Comparison of ENCODE assay signal across 11 cellular contexts in genomic region chr19:2309734-2310362, GRCh38. TPM values are rescaled to one million over a fixed set of nuclear protein-coding genes. Genes with fewer than 3 reads are reported as not detected.
DNase-seq lines count a peak whose midpoint lies in the region; ATAC-seq and TF ChIP-seq lines count a peak whose summit lies in the region.
"Had no signal": no experiment of that assay in that cellular context is flagged by ENCODE, and none has a peak within 500 bp of the region (broad histone marks: within the 10 kb centered on the region; RNA-seq: fewer than 3 reads in every experiment).

No MANE protein-coding gene starts in this region.

- H3K4me1 ChIP-seq in NT2/D1 (ENCODE audit: insufficient read depth, insufficient read length) (peaks cover 22% of the 10 kb centered on the region), tibial artery (peaks cover 0 to 12% (median 8%) of the 10 kb centered on the region in 4 donors)
- H3K4me1 ChIP-seq: lower lobe of right lung had no signal

- H3K4me3 Mint-ChIP-seq in activated CD8-positive, alpha-beta memory T cell treated with anti-CD3 and anti-CD28 coated beads, Interleukin-2, amount 10 ng/mL, durations not matched to agents 7 days and 5 days = no peak overlapping the region

- peaks cover under 1% of the 10 kb centered on the region for H3K36me3 Mint-ChIP-seq in activated CD8-positive, alpha-beta memory T cell treated with anti-CD3 and anti-CD28 coated beads, Interleukin-2, amount 10 ng/mL, durations not matched to agents 7 days and 5 days

- peak overlapping the region; percentile 16 for H3K9ac ChIP-seq in NT2/D1 (ENCODE audit: insufficient read length, low read depth)

- H3K27me3 ChIP-seq in NT2/D1 (ENCODE audit: insufficient read depth, insufficient read length) (peaks cover 18% of the 10 kb centered on the region), tibial artery (peaks cover 0 to 88% of the 10 kb centered on the region in 2 donors)

- CTCF ChIA-PET in activated CD8-positive, alpha-beta memory T cell treated with anti-CD3 and anti-CD28 coated beads, Interleukin-2, amount 10 ng/mL, durations not matched to agents 7 days and 5 days (lab: Charles Lee) = interaction anchor here (0.7 kb wide), 2 partner anchors 16 to 57 kb away, joined by 3 read pairs; no protein-coding TSS in a partner anchor

- H3K27ac ChIP-seq in tibial artery = no peak overlapping the region
- H3K27ac ChIP-seq: esophagus muscularis mucosa, lower lobe of right lung had no signal

- H3K9me3 ChIP-seq in NT2/D1 (ENCODE audit: insufficient read depth, low read length) (peaks cover 9% of the 10 kb centered on the region), tibial artery (peaks cover 0 to 5% (median 5%) of the 10 kb centered on the region in 3 donors)
- H3K9me3 ChIP-seq: lower lobe of right lung had no signal

- peaks cover 1% of the 10 kb centered on the region for H3K9me3 Mint-ChIP-seq in activated CD8-positive, alpha-beta memory T cell treated with anti-CD3 and anti-CD28 coated beads, Interleukin-2, amount 10 ng/mL, durations not matched to agents 7 days and 5 days (ENCODE audit: low read depth)

- TF ChIP-seq CTCF in AG10803 (conservative IDR thresholded peaks at IDR 0.05; ENCODE audit: low read length) = no peak
- no peak for TF ChIP-seq CTCF in fibroblast of pulmonary artery (IDR thresholded peaks at IDR 0.05; ENCODE audit: low read length, missing control alignments)
- no peak for TF ChIP-seq CTCF in tibial artery (IDR thresholded peaks at IDR 0.05)

- H3K4me3 ChIP-seq in AG10803 (ENCODE audit: low read length) = no peak overlapping the region
- H3K4me3 ChIP-seq in NT2/D1 (ENCODE audit: insufficient read length, low read depth) = no peak overlapping the region
- no peak overlapping the region for H3K4me3 ChIP-seq in fibroblast of pulmonary artery (replicated peaks; ENCODE audit: low read depth, low read length)
- no peak overlapping the region for H3K4me3 ChIP-seq in tibial artery
- H3K4me3 ChIP-seq: esophagus muscularis mucosa, lower lobe of right lung had no signal

- H3K27me3 Mint-ChIP-seq in activated CD8-positive, alpha-beta memory T cell treated with anti-CD3 and anti-CD28 coated beads, Interleukin-2, amount 10 ng/mL, durations not matched to agents 7 days and 5 days = peaks cover 66% of the 10 kb centered on the region

- intact Hi-C loops in tibial artery (cut with DNase I; ENCODE audit: low total_unique reads) = no loop called here

- H3K27ac Mint-ChIP-seq in activated CD8-positive, alpha-beta memory T cell treated with anti-CD3 and anti-CD28 coated beads, Interleukin-2, amount 10 ng/mL, durations not matched to agents 7 days and 5 days = no peak overlapping the region

- H3K36me3 ChIP-seq in NT2/D1 (ENCODE audit: insufficient read depth, insufficient read length, low read length) (no peaks in the 10 kb centered on the region), tibial artery (no peaks in the 10 kb centered on the region)
- H3K36me3 ChIP-seq: esophagus muscularis mucosa, lower lobe of right lung had no signal

- ATAC-seq in GM21528 (IDR thresholded peaks at IDR 0.05; ENCODE audit: low FRiP score, unreplicated experiment) (no peak), GM21447 (IDR thresholded peaks at IDR 0.05; ENCODE audit: unreplicated experiment) (no peak)
- ATAC-seq in activated CD8-positive, alpha-beta memory T cell treated with anti-CD3 and anti-CD28 coated beads, Interleukin-2, amount 10 ng/mL, durations not matched to agents 7 days and 5 days = no peak
- ATAC-seq: lower lobe of right lung had no signal

- DNase-seq in AG10803 (ENCODE audit: low read depth) (peak; percentile 47), H4 (ENCODE audit: low spot score) (peak; percentile 76), NT2/D1 (ENCODE audit: low read depth, low spot score) (no peak), fibroblast of pulmonary artery (ENCODE audit: low read depth) (peak; percentile 20), tibial artery (no peak)
- no peak for DNase-seq in activated CD8-positive, alpha-beta memory T cell treated with anti-CD3 and anti-CD28 coated beads, Interleukin-2, amount 10 ng/mL, durations not matched to agents 7 days and 5 days
- DNase-seq: aorta, lower lobe of right lung had no signal

- peaks cover 5% of the 10 kb centered on the region for H3K4me1 Mint-ChIP-seq in activated CD8-positive, alpha-beta memory T cell treated with anti-CD3 and anti-CD28 coated beads, Interleukin-2, amount 10 ng/mL, durations not matched to agents 7 days and 5 days

RNA-seq across cellular contexts. Expression of gene LINGO3, which starts 1.9 kb away (rescaled TPM):
- total RNA-seq in H4 (2014; rRNA removed; shearing (Covaris generic)) = 0.02 TPM in 1 of 2 replicates, not detected in the other
- under 1 TPM; 0.32 to 0.40 TPM for total RNA-seq in activated CD8-positive, alpha-beta memory T cell treated with anti-CD3 and anti-CD28 coated beads, Interleukin-2, amount 10 ng/mL, durations not matched to agents 7 days and 5 days
- total RNA-seq: aorta, esophagus muscularis mucosa, lower lobe of right lung had no signal

RNA-seq across cellular contexts. Expression of gene LSM7, which starts 18.5 kb away (rescaled TPM):
- 235 and 259 TPM in 2 replicates for total RNA-seq in H4 (2014; rRNA removed; shearing (Covaris generic))
- 100 to 1,000 TPM; 135 TPM for total RNA-seq in activated CD8-positive, alpha-beta memory T cell treated with anti-CD3 and anti-CD28 coated beads, Interleukin-2, amount 10 ng/mL, durations not matched to agents 7 days and 5 days

RNA-seq across cellular contexts. Expression of gene SPPL2B, which starts 18.6 kb away (rescaled TPM):
- total RNA-seq in H4 (2014; rRNA removed; shearing (Covaris generic)) = 9.3 and 10.2 TPM in 2 replicates
- 10 to 100 TPM; 63.2 to 72.4 TPM for total RNA-seq in activated CD8-positive, alpha-beta memory T cell treated with anti-CD3 and anti-CD28 coated beads, Interleukin-2, amount 10 ng/mL, durations not matched to agents 7 days and 5 days

RNA-seq across cellular contexts. Expression of gene PEAK3, which starts 27.9 kb away (rescaled TPM):
- total RNA-seq in H4 (2014; rRNA removed; shearing (Covaris generic)) = 0.06 TPM in 1 of 2 replicates, not detected in the other
- total RNA-seq in activated CD8-positive, alpha-beta memory T cell treated with anti-CD3 and anti-CD28 coated beads, Interleukin-2, amount 10 ng/mL, durations not matched to agents 7 days and 5 days = under 1 TPM in 1 of 2 experiments, not detected in 1; 0.54 TPM

RNA-seq across cellular contexts. Expression of gene TMPRSS9, which starts 50.2 kb away (rescaled TPM):
- 0.45 TPM in 1 of 2 replicates, not detected in the other for total RNA-seq in H4 (2014; rRNA removed; shearing (Covaris generic))
- total RNA-seq in activated CD8-positive, alpha-beta memory T cell treated with anti-CD3 and anti-CD28 coated beads, Interleukin-2, amount 10 ng/mL, durations not matched to agents 7 days and 5 days = not detected
- total RNA-seq: lower lobe of right lung had no signal

Comparison
In these comparisons a context has a peak if more than half of its experiments do, and no peak if none do; other contexts are left out.
1. DNase-seq: peak in AG10803 (single experiment), H4 (single experiment) and fibroblast of pulmonary artery (single experiment); none in NT2/D1 (single experiment), tibial artery (0 of 2) and activated CD8-positive, alpha-beta memory T cell treated with anti-CD3 and anti-CD28 coated beads, Interleukin-2, amount 10 ng/mL, durations not matched to agents 7 days and 5 days (single experiment).